ENCODE assay signal across 8 cellular contexts in the genomic region with DNA sequence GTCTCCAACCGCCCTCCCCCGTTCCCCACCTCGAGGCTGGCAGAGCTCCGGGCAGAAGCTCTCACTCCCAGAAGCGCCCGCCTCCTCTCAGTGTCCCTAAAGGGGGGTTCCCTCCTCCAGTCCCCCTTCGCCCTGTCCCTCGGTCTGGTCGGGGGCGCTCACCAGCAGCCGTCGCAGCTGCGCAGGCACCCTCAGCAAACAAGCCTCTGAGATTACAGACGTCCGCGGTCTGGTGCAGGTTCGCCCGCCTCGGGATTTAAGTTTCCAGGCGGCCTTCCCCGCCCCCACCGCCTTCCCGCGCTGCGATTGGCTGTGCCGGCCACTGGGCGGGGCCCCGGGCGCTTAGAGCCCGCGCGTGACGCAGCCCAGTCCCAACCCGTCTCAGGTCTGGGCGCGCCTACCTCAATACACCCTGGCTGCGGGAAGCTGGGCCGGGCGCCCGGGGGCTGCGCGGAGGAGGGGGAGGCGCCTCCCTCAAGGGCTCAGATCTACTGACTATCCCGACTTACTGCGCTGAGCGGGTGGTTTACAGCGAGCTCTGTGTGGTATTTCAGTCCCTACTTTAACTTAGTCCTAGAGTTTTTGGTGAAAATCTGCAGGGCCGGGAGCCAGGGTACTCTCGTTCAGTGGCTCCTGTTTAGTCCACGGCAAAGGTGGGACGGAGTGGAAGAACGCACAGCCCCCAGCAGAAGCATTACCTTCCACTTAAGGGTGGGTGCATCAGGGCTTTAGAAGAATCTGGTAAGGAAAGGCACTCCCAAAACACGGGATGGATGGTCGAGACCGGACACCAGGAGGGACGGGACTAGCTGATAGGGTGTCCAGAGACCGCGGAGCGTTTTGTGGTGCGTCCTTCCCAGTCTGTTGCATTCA. TPM values are rescaled to one million over a fixed set of nuclear protein-coding genes. Genes with fewer than 3 reads are reported as not detected.
DNase-seq lines count a peak whose midpoint lies in the region; ATAC-seq and TF ChIP-seq lines count a peak whose summit lies in the region.

Gene CTSV (minus strand): TSS at position 234 of the 873 bp plus-strand sequence. CDS start 1,099 bp downstream, outside the sequence.

- CTCF ChIA-PET in CD4-positive, alpha-beta memory T cell (lab: Charles Lee; ENCODE audit: partially characterized antibody) = no interaction called here

- no peak for TF ChIP-seq CTCF in epithelial cell of proximal tubule (conservative IDR thresholded peaks at IDR 0.05; ENCODE audit: low read depth, low read length)

- H3K4me1 Mint-ChIP-seq in CD4-positive, alpha-beta memory T cell = peaks cover 3 to 12% (median 7%) of the 10 kb centered on the region in 4 donors

- peak within 1 kb of the TSS; percentile 62 to 81 (median 78) for H3K4me3 Mint-ChIP-seq in CD4-positive, alpha-beta memory T cell

- peaks cover 38 to 45% of the 10 kb centered on the region in 2 donors for H3K27me3 Mint-ChIP-seq in CD4-positive, alpha-beta memory T cell

- DNase-seq in CD4-positive, alpha-beta memory T cell = peak; percentile 53 to 69 (median 59)
- DNase-seq in HT-29 (ENCODE audit: low spot score) (peak; percentile 92), NT2/D1 (ENCODE audit: low read depth, low spot score) (peak; percentile 93), activated T-cell treated with anti-CD3 and anti-CD28 coated beads for 1 hour (ENCODE audit: low read depth) (peak; percentile 47), epithelial cell of proximal tubule (ENCODE audit: low read depth) (peak; percentile 12)
- DNase-seq in stimulated activated CD8-positive, alpha-beta memory T cell treated with anti-CD3 and anti-CD28 coated beads, Interleukin-4, amount 100 ng/mL, for 24 hours (ENCODE audit: low read depth) = peak; percentile 72

- no peaks in the 10 kb centered on the region for H3K36me3 Mint-ChIP-seq in CD4-positive, alpha-beta memory T cell

- peak within 1 kb of the TSS in 1 of 2 donors; percentile 43 for H3K4me3 ChIP-seq in CD4-positive, alpha-beta memory T cell (ENCODE audit: low read length in 2 of 2)
- H3K4me3 ChIP-seq in NT2/D1 (ENCODE audit: insufficient read length, low read depth) (peak within 1 kb of the TSS; percentile 71), epithelial cell of proximal tubule (ENCODE audit: low read depth, low read length) (peak within 1 kb of the TSS; percentile 59), mucosa of rectum (ENCODE audit: low read length in 2 of 2) (peak within 1 kb of the TSS; percentile 65 to 76)

- no peak within 1 kb of the TSS for H3K27ac Mint-ChIP-seq in CD4-positive, alpha-beta memory T cell

- no peaks in the 10 kb centered on the region for H3K36me3 ChIP-seq in CD4-positive, alpha-beta memory T cell (ENCODE audit: insufficient read depth, low read length)
- H3K36me3 ChIP-seq in NT2/D1 (ENCODE audit: insufficient read depth, insufficient read length, low read length) (peaks cover 36% of the 10 kb centered on the region), mucosa of rectum (ENCODE audit: control insufficient read depth in 2 of 2, insufficient read depth in 2 of 2, low read length in 2 of 2) (no peaks in the 10 kb centered on the region)

- POLR2A ChIA-PET in CD4-positive, alpha-beta memory T cell (lab: Charles Lee; ENCODE audit: partially characterized antibody) = no interaction called here

- peak within 1 kb of the TSS; percentile 85 for H3K9ac ChIP-seq in NT2/D1 (ENCODE audit: insufficient read length, low read depth)
- peak within 1 kb of the TSS; percentile 54 to 78 for H3K9ac ChIP-seq in mucosa of rectum (ENCODE audit: low read depth in 1 of 2, low read length in 2 of 2)

- intact Hi-C loops in CD4-positive, alpha-beta memory T cell (cut with micrococcal nuclease) = loop anchor here (10.0 kb wide), 1 partner anchor 184 kb away; the partner anchor contains the start of gene ZNF782

- H3K4me1 ChIP-seq in CD4-positive, alpha-beta memory T cell (ENCODE audit: insufficient read depth, low read length) = peaks cover 10% of the 10 kb centered on the region
- peaks cover 3% of the 10 kb centered on the region for H3K4me1 ChIP-seq in NT2/D1 (ENCODE audit: insufficient read depth, insufficient read length)
- H3K4me1 ChIP-seq in mucosa of rectum (ENCODE audit: control insufficient read depth in 2 of 2, insufficient read depth in 2 of 2, low read length in 2 of 2) = peaks cover 6 to 8% of the 10 kb centered on the region in 2 donors

- peaks cover 4% of the 10 kb centered on the region for H3K27me3 ChIP-seq in CD4-positive, alpha-beta memory T cell (ENCODE audit: insufficient read depth, low read length)
- no peaks in the 10 kb centered on the region for H3K27me3 ChIP-seq in NT2/D1 (ENCODE audit: insufficient read depth, insufficient read length)
- peaks cover 0 to 11% of the 10 kb centered on the region in 2 donors for H3K27me3 ChIP-seq in mucosa of rectum (ENCODE audit: control insufficient read depth in 2 of 2, insufficient read depth in 2 of 2, low read length in 2 of 2)

- H3K9me3 Mint-ChIP-seq in CD4-positive, alpha-beta memory T cell = peaks cover 0 to 9% (median 2%) of the 10 kb centered on the region in 8 donors

- H3K27ac ChIP-seq in CD4-positive, alpha-beta memory T cell (ENCODE audit: low read depth, low read length) = no peak within 1 kb of the TSS
- no peak within 1 kb of the TSS for H3K27ac ChIP-seq in mucosa of rectum (ENCODE audit: low read depth in 2 of 2, low read length in 2 of 2)

- ATAC-seq in GM21360 (IDR thresholded peaks at IDR 0.05; ENCODE audit: unreplicated experiment) = peak; percentile 98

- no peaks in the 10 kb centered on the region for H3K9me3 ChIP-seq in CD4-positive, alpha-beta memory T cell (ENCODE audit: control insufficient read depth in 1 of 2, low read length in 2 of 2)
- H3K9me3 ChIP-seq in NT2/D1 (ENCODE audit: insufficient read depth, low read length) (peaks cover 11% of the 10 kb centered on the region), mucosa of rectum (ENCODE audit: control insufficient read depth in 2 of 2, low read length in 2 of 2) (no peaks in the 10 kb centered on the region)

RNA-seq across cellular contexts. Expression of gene CTSV, which starts in this region (rescaled TPM):
- not detected for total RNA-seq in CD4-positive, alpha-beta memory T cell
- not detected for polyA plus RNA-seq in CD4-positive, alpha-beta memory T cell
- 8.3 and 9.6 TPM in 2 replicates for total RNA-seq in HT-29 (2014; rRNA removed; shearing (Covaris generic))
- total RNA-seq in epithelial cell of proximal tubule = 9.6 and 10.9 TPM in 2 replicates

Comparison
In these comparisons a context has a peak if more than half of its experiments do, and no peak if none do; other contexts are left out.
1. Peak in DNase-seq in CD4-positive, alpha-beta memory T cell; RNA of the gene not detected or under 1 TPM.
2. DNase-seq: peak in every context shown above with its lines; median percentile 93 in NT2/D1; 92 in HT-29; 72 in stimulated activated CD8-positive, alpha-beta memory T cell treated with anti-CD3 and anti-CD28 coated beads, Interleukin-4, amount 100 ng/mL, for 24 hours; 59 in CD4-positive, alpha-beta memory T cell; 47 in activated T-cell treated with anti-CD3 and anti-CD28 coated beads for 1 hour; 12 in epithelial cell of proximal tubule.